Comparison of ENCODE assay signal across 20 cellular contexts in the genomic region with DNA sequence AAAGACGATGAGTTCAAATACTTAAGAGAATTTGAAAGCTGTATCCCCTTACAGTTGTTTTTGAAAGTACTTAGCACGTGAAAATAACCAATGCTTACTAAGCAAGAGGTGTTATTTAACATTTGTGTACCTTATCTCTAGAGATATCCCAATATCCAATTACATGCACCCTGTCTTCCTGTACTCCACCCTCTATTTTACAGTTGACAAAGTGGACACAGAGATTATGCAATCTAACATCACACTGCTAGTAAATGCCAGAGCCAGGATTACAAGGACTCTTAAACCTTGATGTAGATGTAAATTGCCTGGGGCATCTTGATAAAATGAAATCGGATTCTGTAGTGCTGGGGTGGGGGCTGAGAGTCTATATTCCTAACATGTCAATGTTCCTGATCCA.
A peak's percentile ranks its signal among the peaks of the same experiment; 100 is the strongest.
DNase-seq lines count a peak whose midpoint lies in the region; TF ChIP-seq lines count a peak whose summit lies in the region.
"Had no signal": no experiment of that assay in that cellular context is flagged by ENCODE, and none has a peak within 500 bp of the region (broad histone marks: within the 10 kb centered on the region; RNA-seq: fewer than 3 reads in every experiment).

No MANE protein-coding gene starts in this region.

- no peak overlapping the region for H3K27ac ChIP-seq in HEK293 (ENCODE audit: extremely low read depth, low read depth, low read length)
- H3K27ac ChIP-seq: cardiac muscle cell, epithelial cell of prostate, gastrocnemius medialis, tibial artery had no signal

- TF ChIP-seq CTCF in HEK293 (tag by site-specific recombination; IDR thresholded peaks at IDR 0.05) = no peak
- TF ChIP-seq CTCF in LNCaP clone FGC (IDR thresholded peaks at IDR 0.05; ENCODE audit: control insufficient read depth, extremely low read depth, insufficient read depth) = no peak
- TF ChIP-seq CTCF in fibroblast of villous mesenchyme (IDR thresholded peaks at IDR 0.05; ENCODE audit: insufficient read depth, low read depth, low read length) = no peak

- H3K9me3 ChIP-seq in HEK293 (ENCODE audit: control insufficient read depth, insufficient read depth, low read depth, low read length) = no peaks in the 10 kb centered on the region
- H3K9me3 ChIP-seq: gastrocnemius medialis, MG63, tibial artery had no signal

- H3K4me1 ChIP-seq in HEK293 (ENCODE audit: control insufficient read depth, insufficient read depth, low read length) = peaks cover 14% of the 10 kb centered on the region; the same call in 1 of the 2 replicates
- H3K4me1 ChIP-seq: gastrocnemius medialis had no signal

- CTCF ChIA-PET in HEK293 (lab: Yijun Ruan, JAX) = interaction anchor here (2.0 kb wide), 1 partner anchor 99 kb away, joined by 5 read pairs; no protein-coding TSS in a partner anchor

- no peaks in the 10 kb centered on the region for H3K36me3 ChIP-seq in HEK293 (ENCODE audit: control insufficient read depth in 2 of 2, insufficient read depth in 1 of 2, low read length in 2 of 2)
- H3K36me3 ChIP-seq: cardiac muscle cell, gastrocnemius medialis had no signal

- H3K4me3 ChIP-seq in HEK293 (ENCODE audit: low read depth, low read length) (no peak overlapping the region), LNCaP clone FGC (ENCODE audit: low read depth, low read length) (no peak overlapping the region), fibroblast of villous mesenchyme (ENCODE audit: low read depth, low read length) (no peak overlapping the region)
- H3K4me3 ChIP-seq: cardiac muscle cell, gastrocnemius medialis, MG63, tibial artery had no signal

- POLR2A ChIA-PET in HEK293 (lab: Yijun Ruan, JAX) = no interaction called here

- peak; percentile 72 for DNase-seq in LNCaP clone FGC (ENCODE audit: low read depth)
- peak; percentile 42 for DNase-seq in NCI-H748 (lab: John Stamatoyannopoulos, UW; ENCODE audit: unreplicated experiment)
- DNase-seq in fibroblast of villous mesenchyme (ENCODE audit: low read depth) = peak; percentile 75
- no peak for DNase-seq in SW 1271 (lab: John Stamatoyannopoulos, UW)
- no peak for DNase-seq in COLO668 (lab: John Stamatoyannopoulos, UW; ENCODE audit: unreplicated experiment)
- no peak for DNase-seq in anterior cingulate cortex (lab: John Stamatoyannopoulos, UW)
- DNase-seq in cerebellar cortex (ENCODE audit: low spot score) = no peak
- DNase-seq: activated CD4-positive, alpha-beta T cell treated with anti-CD3 and anti-CD28 coated beads for 4 hours; CD4-positive, alpha-beta T cell; dermis blood vessel endothelial cell; EL; gastrocnemius medialis; MG63; NCI-H1694; stimulated activated CD4-positive, alpha-beta T cell treated with anti-CD3 and anti-CD28 coated beads, Interleukin-1b, Interleukin-23, amount 100 ng/mL, for 48 hours; stimulated activated naive CD4-positive, alpha-beta T cell treated with Interleukin-2 at 50 U/mL for 16 hours; tibial artery had no signal

TF ChIP-seq in HEK293, 187 proteins besides CTCF, POLR2A, EP300 and RAD21 (continues in another document):
- peak; percentile 78 for TF ChIP-seq ZNF660 (tag by site-specific recombination; IDR thresholded peaks at IDR 0.05)
- TF ChIP-seq, protein P1, sequence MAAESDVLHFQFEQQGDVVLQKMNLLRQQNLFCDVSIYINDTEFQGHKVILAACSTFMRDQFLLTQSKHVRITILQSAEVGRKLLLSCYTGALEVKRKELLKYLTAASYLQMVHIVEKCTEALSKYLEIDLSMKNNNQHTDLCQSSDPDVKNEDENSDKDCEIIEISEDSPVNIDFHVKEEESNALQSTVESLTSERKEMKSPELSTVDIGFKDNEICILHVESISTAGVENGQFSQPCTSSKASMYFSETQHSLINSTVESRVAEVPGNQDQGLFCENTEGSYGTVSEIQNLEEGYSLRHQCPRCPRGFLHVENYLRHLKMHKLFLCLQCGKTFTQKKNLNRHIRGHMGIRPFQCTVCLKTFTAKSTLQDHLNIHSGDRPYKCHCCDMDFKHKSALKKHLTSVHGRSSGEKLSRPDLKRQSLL (tag by site-specific recombination; IDR thresholded peaks at IDR 0.05) = no peak
- peak; percentile 94 for TF ChIP-seq SP7 (tag by site-specific recombination; IDR thresholded peaks at IDR 0.05)
- TF ChIP-seq, protein P2, sequence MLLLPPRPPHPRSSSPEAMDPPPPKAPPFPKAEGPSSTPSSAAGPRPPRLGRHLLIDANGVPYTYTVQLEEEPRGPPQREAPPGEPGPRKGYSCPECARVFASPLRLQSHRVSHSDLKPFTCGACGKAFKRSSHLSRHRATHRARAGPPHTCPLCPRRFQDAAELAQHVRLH (tag by site-specific recombination; IDR thresholded peaks at IDR 0.05) = peak; percentile 96
- no peak for TF ChIP-seq ZNF280C (tag by site-specific recombination; IDR thresholded peaks at IDR 0.05)
- peak; percentile 71 for TF ChIP-seq ZNF366 (tag by site-specific recombination; conservative IDR thresholded peaks at IDR 0.05)
- peak; percentile 78 for TF ChIP-seq ZNF398 (tag by site-specific recombination; IDR thresholded peaks at IDR 0.05)
- no peak for TF ChIP-seq ZNF830 (tag by site-specific recombination; IDR thresholded peaks at IDR 0.05; ENCODE audit: low read depth)
- TF ChIP-seq ZNF629 (tag by site-specific recombination; IDR thresholded peaks at IDR 0.05) = peak; percentile 68
- TF ChIP-seq TRIM28 (IDR thresholded peaks at IDR 0.05; ENCODE audit: borderline replicate concordance, low read length) = peak; percentile 79; the same call in 1 of the 2 replicates
- TF ChIP-seq ZNF324 (tag by site-specific recombination; IDR thresholded peaks at IDR 0.05) = peak; percentile 49; the same call in 1 of the 2 replicates
- TF ChIP-seq SCRT1 (tag by site-specific recombination; IDR thresholded peaks at IDR 0.05; ENCODE audit: borderline replicate concordance) = 0 out of 2 replicates have a peak, but pooled peaks have one; percentile 38
- peak; percentile 77 for TF ChIP-seq KLF16 (tag by site-specific recombination; IDR thresholded peaks at IDR 0.05)
- TF ChIP-seq ZNF549 (tag by site-specific recombination; IDR thresholded peaks at IDR 0.05) = no peak
- TF ChIP-seq ZNF404 (tag by site-specific recombination; IDR thresholded peaks at IDR 0.05) = no peak
- no peak for TF ChIP-seq ZNF426 (tag by site-specific recombination; IDR thresholded peaks at IDR 0.05)
- peak; percentile 67; the same call in 1 of the 2 replicates for TF ChIP-seq ZNF24 (tag by site-specific recombination; IDR thresholded peaks at IDR 0.05)
- peak; percentile 98 for TF ChIP-seq ZNF843 (tag by site-specific recombination; IDR thresholded peaks at IDR 0.05)
- TF ChIP-seq ATF2 (tag by site-specific recombination; IDR thresholded peaks at IDR 0.05; ENCODE audit: low read depth) = peak; percentile 48; the same call in 1 of the 2 replicates
- no peak for TF ChIP-seq ZNF274 (IDR thresholded peaks at IDR 0.05; ENCODE audit: low read length)
- TF ChIP-seq ZNF274 (tag by site-specific recombination; IDR thresholded peaks at IDR 0.05; ENCODE audit: borderline replicate concordance) = no peak
- TF ChIP-seq KLF8 (tag by site-specific recombination; IDR thresholded peaks at IDR 0.05) = 0 out of 2 replicates have a peak, but pooled peaks have one; percentile 45
- no peak for TF ChIP-seq ZNF514 (tag by site-specific recombination; IDR thresholded peaks at IDR 0.05)
- no peak for TF ChIP-seq YY1 (tag by site-specific recombination; IDR thresholded peaks at IDR 0.05)
- no peak for TF ChIP-seq ZSCAN23 (tag by site-specific recombination; IDR thresholded peaks at IDR 0.05)
- peak; percentile 95 for TF ChIP-seq KLF1 (tag by site-specific recombination; IDR thresholded peaks at IDR 0.05)

Comparison
In these comparisons a context has a peak if more than half of its experiments do, and no peak if none do; other contexts are left out.
1. DNase-seq: peak in LNCaP clone FGC (single experiment), NCI-H748 (single experiment) and fibroblast of villous mesenchyme (single experiment); none in SW 1271 (0 of 2), COLO668 (single experiment), anterior cingulate cortex (0 of 58) and cerebellar cortex (single experiment).